ENCODE assay signal across 1 cellular context in genomic region chr13:44364601-44365000, GRCh38.
TF ChIP-seq lines count a peak whose summit lies in the region.

No MANE protein-coding gene starts in this region.

TF ChIP-seq in HepG2, 621 proteins besides CTCF, POLR2A, EP300 and RAD21 (continued from another document):
- TF ChIP-seq DMTF1 (CRISPR knock-in tag; IDR thresholded peaks at IDR 0.05) (no peak), FOXK1 (CRISPR knock-in tag; IDR thresholded peaks at IDR 0.05; ENCODE audit: borderline replicate concordance, low read depth) (peak; percentile 57; the same call in 1 of the 2 replicates), NFE2L2 (IDR thresholded peaks at IDR 0.05; ENCODE audit: low read length) (no peak), ZNF205 (CRISPR knock-in tag; IDR thresholded peaks at IDR 0.05) (no peak), PHF8 (CRISPR knock-in tag; IDR thresholded peaks at IDR 0.05) (no peak), SUZ12 (IDR thresholded peaks at IDR 0.05; ENCODE audit: low read depth, low read length) (no peak), NBN (conservative IDR thresholded peaks at IDR 0.05) (no peak), RBM39 (IDR thresholded peaks at IDR 0.05; ENCODE audit: low read depth, low read length, poor library complexity, severe bottlenecking) (no peak), ZNF207 (IDR thresholded peaks at IDR 0.05; ENCODE audit: borderline replicate concordance) (no peak), TFE3 (CRISPR knock-in tag; IDR thresholded peaks at IDR 0.05) (no peak), HDAC1 (CRISPR knock-in tag; IDR thresholded peaks at IDR 0.05) (no peak), CBFB (CRISPR knock-in tag; IDR thresholded peaks at IDR 0.05) (no peak), NFRKB (IDR thresholded peaks at IDR 0.05) (no peak), ZNF878 (CRISPR knock-in tag; IDR thresholded peaks at IDR 0.05) (0 out of 2 replicates have a peak, but pooled peaks have one; percentile 48), CCDC6 (CRISPR knock-in tag; IDR thresholded peaks at IDR 0.05) (no peak), PITX1 (CRISPR knock-in tag; IDR thresholded peaks at IDR 0.05) (0 out of 2 replicates have a peak, but pooled peaks have one; percentile 46), ZNF670 (CRISPR knock-in tag; IDR thresholded peaks at IDR 0.05; ENCODE audit: borderline replicate concordance) (no peak), SRSF1 (optimal IDR thresholded peaks at IDR 0.05; ENCODE audit: low read depth, low read length) (no peak), SETDB1 (CRISPR knock-in tag; IDR thresholded peaks at IDR 0.05; ENCODE audit: borderline replicate concordance) (no peak), JUND (CRISPR knock-in tag; IDR thresholded peaks at IDR 0.05) (0 out of 2 replicates have a peak, but pooled peaks have one; percentile 33), ZNF383 (CRISPR knock-in tag; IDR thresholded peaks at IDR 0.05; ENCODE audit: borderline replicate concordance) (no peak), ZNF335 (CRISPR knock-in tag; IDR thresholded peaks at IDR 0.05) (no peak), ZNF17 (CRISPR knock-in tag; IDR thresholded peaks at IDR 0.05) (no peak), TRIM22 (IDR thresholded peaks at IDR 0.05) (no peak), REXO4 (CRISPR knock-in tag; IDR thresholded peaks at IDR 0.05; ENCODE audit: borderline replicate concordance) (no peak), ZNF605 (CRISPR knock-in tag; IDR thresholded peaks at IDR 0.05) (no peak), ZFP62 (CRISPR knock-in tag; IDR thresholded peaks at IDR 0.05) (no peak), TBL1XR1 (IDR thresholded peaks at IDR 0.05; ENCODE audit: borderline replicate concordance, low read length, partially characterized antibody) (no peak), HDAC2 (CRISPR knock-in tag; IDR thresholded peaks at IDR 0.05) (no peak)
- TF ChIP-seq, protein P1, sequence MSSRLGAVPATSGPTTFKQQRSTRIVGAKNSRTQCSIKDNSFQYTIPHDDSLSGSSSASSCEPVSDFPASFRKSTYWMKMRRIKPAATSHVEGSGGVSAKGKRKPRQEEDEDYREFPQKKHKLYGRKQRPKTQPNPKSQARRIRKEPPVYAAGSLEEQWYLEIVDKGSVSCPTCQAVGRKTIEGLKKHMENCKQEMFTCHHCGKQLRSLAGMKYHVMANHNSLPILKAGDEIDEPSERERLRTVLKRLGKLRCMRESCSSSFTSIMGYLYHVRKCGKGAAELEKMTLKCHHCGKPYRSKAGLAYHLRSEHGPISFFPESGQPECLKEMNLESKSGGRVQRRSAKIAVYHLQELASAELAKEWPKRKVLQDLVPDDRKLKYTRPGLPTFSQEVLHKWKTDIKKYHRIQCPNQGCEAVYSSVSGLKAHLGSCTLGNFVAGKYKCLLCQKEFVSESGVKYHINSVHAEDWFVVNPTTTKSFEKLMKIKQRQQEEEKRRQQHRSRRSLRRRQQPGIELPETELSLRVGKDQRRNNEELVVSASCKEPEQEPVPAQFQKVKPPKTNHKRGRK (CRISPR knock-in tag; IDR thresholded peaks at IDR 0.05): no peak
- TF ChIP-seq, protein P2, sequence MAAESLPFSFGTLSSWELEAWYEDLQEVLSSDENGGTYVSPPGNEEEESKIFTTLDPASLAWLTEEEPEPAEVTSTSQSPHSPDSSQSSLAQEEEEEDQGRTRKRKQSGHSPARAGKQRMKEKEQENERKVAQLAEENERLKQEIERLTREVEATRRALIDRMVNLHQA (CRISPR knock-in tag; IDR thresholded peaks at IDR 0.05): no peak
- TF ChIP-seq, protein P3, sequence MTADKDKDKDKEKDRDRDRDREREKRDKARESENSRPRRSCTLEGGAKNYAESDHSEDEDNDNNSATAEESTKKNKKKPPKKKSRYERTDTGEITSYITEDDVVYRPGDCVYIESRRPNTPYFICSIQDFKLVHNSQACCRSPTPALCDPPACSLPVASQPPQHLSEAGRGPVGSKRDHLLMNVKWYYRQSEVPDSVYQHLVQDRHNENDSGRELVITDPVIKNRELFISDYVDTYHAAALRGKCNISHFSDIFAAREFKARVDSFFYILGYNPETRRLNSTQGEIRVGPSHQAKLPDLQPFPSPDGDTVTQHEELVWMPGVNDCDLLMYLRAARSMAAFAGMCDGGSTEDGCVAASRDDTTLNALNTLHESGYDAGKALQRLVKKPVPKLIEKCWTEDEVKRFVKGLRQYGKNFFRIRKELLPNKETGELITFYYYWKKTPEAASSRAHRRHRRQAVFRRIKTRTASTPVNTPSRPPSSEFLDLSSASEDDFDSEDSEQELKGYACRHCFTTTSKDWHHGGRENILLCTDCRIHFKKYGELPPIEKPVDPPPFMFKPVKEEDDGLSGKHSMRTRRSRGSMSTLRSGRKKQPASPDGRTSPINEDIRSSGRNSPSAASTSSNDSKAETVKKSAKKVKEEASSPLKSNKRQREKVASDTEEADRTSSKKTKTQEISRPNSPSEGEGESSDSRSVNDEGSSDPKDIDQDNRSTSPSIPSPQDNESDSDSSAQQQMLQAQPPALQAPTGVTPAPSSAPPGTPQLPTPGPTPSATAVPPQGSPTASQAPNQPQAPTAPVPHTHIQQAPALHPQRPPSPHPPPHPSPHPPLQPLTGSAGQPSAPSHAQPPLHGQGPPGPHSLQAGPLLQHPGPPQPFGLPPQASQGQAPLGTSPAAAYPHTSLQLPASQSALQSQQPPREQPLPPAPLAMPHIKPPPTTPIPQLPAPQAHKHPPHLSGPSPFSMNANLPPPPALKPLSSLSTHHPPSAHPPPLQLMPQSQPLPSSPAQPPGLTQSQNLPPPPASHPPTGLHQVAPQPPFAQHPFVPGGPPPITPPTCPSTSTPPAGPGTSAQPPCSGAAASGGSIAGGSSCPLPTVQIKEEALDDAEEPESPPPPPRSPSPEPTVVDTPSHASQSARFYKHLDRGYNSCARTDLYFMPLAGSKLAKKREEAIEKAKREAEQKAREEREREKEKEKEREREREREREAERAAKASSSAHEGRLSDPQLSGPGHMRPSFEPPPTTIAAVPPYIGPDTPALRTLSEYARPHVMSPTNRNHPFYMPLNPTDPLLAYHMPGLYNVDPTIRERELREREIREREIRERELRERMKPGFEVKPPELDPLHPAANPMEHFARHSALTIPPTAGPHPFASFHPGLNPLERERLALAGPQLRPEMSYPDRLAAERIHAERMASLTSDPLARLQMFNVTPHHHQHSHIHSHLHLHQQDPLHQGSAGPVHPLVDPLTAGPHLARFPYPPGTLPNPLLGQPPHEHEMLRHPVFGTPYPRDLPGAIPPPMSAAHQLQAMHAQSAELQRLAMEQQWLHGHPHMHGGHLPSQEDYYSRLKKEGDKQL (CRISPR knock-in tag; IDR thresholded peaks at IDR 0.05; ENCODE audit: low read depth): no peak
- TF ChIP-seq, protein P4, sequence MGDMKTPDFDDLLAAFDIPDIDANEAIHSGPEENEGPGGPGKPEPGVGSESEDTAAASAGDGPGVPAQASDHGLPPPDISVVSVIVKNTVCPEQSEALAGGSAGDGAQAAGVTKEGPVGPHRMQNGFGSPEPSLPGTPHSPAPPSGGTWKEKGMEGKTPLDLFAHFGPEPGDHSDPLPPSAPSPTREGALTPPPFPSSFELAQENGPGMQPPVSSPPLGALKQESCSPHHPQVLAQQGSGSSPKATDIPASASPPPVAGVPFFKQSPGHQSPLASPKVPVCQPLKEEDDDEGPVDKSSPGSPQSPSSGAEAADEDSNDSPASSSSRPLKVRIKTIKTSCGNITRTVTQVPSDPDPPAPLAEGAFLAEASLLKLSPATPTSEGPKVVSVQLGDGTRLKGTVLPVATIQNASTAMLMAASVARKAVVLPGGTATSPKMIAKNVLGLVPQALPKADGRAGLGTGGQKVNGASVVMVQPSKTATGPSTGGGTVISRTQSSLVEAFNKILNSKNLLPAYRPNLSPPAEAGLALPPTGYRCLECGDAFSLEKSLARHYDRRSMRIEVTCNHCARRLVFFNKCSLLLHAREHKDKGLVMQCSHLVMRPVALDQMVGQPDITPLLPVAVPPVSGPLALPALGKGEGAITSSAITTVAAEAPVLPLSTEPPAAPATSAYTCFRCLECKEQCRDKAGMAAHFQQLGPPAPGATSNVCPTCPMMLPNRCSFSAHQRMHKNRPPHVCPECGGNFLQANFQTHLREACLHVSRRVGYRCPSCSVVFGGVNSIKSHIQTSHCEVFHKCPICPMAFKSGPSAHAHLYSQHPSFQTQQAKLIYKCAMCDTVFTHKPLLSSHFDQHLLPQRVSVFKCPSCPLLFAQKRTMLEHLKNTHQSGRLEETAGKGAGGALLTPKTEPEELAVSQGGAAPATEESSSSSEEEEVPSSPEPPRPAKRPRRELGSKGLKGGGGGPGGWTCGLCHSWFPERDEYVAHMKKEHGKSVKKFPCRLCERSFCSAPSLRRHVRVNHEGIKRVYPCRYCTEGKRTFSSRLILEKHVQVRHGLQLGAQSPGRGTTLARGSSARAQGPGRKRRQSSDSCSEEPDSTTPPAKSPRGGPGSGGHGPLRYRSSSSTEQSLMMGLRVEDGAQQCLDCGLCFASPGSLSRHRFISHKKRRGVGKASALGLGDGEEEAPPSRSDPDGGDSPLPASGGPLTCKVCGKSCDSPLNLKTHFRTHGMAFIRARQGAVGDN (CRISPR knock-in tag; IDR thresholded peaks at IDR 0.05): no peak
- TF ChIP-seq, protein P5, sequence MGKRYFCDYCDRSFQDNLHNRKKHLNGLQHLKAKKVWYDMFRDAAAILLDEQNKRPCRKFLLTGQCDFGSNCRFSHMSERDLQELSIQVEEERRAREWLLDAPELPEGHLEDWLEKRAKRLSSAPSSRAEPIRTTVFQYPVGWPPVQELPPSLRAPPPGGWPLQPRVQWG (CRISPR knock-in tag; IDR thresholded peaks at IDR 0.05; ENCODE audit: borderline replicate concordance, low read depth): no peak
- TF ChIP-seq, protein P6, sequence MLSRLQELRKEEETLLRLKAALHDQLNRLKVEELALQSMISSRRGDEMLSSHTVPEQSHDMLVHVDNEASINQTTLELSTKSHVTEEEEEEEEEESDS (CRISPR knock-in tag; IDR thresholded peaks at IDR 0.05; ENCODE audit: borderline replicate concordance): no peak
